In genomic region chr18:26228562-26229260, GRCh38 we compare ENCODE assay signal across 13 cellular contexts. TPM values are rescaled to one million over a fixed set of nuclear protein-coding genes. Genes with fewer than 3 reads are reported as not detected.
DNase-seq lines count a peak whose midpoint lies in the region; ATAC-seq and TF ChIP-seq lines count a peak whose summit lies in the region.
"Had no signal": no experiment of that assay in that cellular context is flagged by ENCODE, and none has a peak within 500 bp of the region (broad histone marks: within the 10 kb centered on the region; RNA-seq: fewer than 3 reads in every experiment).

No MANE protein-coding gene starts in this region.

- H3K4me1 ChIP-seq in ACC112 (ENCODE audit: control insufficient read depth, insufficient read depth, low read length, unreplicated experiment) = peaks cover 15% of the 10 kb centered on the region
- peaks cover 38% of the 10 kb centered on the region for H3K4me1 ChIP-seq in DND-41 (ENCODE audit: insufficient read depth, low read length)
- peaks cover 36% of the 10 kb centered on the region for H3K4me1 ChIP-seq in OCI-LY7 (ENCODE audit: insufficient read depth, low read length, poor library complexity, severe bottlenecking)

- H3K9me3 Mint-ChIP-seq in brain = peaks cover 0 to 11% (median 0%) of the 10 kb centered on the region in 5 experiments

- H3K4me3 ChIP-seq in ACC112 (ENCODE audit: low read depth, low read length) = peak overlapping the region; percentile 82; the same call in 1 of the 2 replicates
- H3K4me3 ChIP-seq in DND-41 (ENCODE audit: low read depth in 1 of 2, low read length in 2 of 2) = peak overlapping the region in 1 of 2 experiments; percentile 76; a peak in 1 of 4 replicates
- peak overlapping the region; percentile 80 for H3K4me3 ChIP-seq in OCI-LY7 (ENCODE audit: low read depth, low read length, poor library complexity, severe bottlenecking)
- peak overlapping the region in 4 of 59 donors; percentile 5 to 97 (median 92) for H3K4me3 ChIP-seq in dorsolateral prefrontal cortex
- H3K4me3 ChIP-seq: gastroesophageal sphincter, tibial nerve had no signal

- H3K4me2 ChIP-seq in DND-41 (ENCODE audit: insufficient read depth, low read length) (peak overlapping the region; percentile 86), OCI-LY7 (ENCODE audit: low read length) (peak overlapping the region; percentile 91)

- no peaks in the 10 kb centered on the region for H3K9me2 ChIP-seq in OCI-LY7 (ENCODE audit: insufficient read depth, low read length)

- intact Hi-C loops in OCI-LY7 (cut with micrococcal nuclease; ENCODE audit: unreplicated experiment) (no loop called here), dorsolateral prefrontal cortex (cut with DNase I) (loop anchor here (5.0 to 10.0 kb wide), 2 partner anchors 76 to 136 kb away; partner anchors contain the start of gene SS18 (in 1 of the 2))

- peak overlapping the region in 4 of 5 experiments; percentile 36 to 96 (median 92) for H3K4me3 Mint-ChIP-seq in brain

- CTCF ChIA-PET in OCI-LY7 (lab: Charles Lee; ENCODE audit: unreplicated experiment) = no interaction called here

- H4K20me1 ChIP-seq in DND-41 (ENCODE audit: insufficient read depth, low read length) (peaks cover 4% of the 10 kb centered on the region; the same call in 1 of the 2 replicates), OCI-LY7 (ENCODE audit: insufficient read depth, low read length) (peaks cover 21% of the 10 kb centered on the region; the same call in 1 of the 2 replicates)

- no peak overlapping the region for H3K27ac ChIP-seq in ACC112 (ENCODE audit: low read depth, low read length)
- H3K27ac ChIP-seq in DND-41 (ENCODE audit: low read length) = no peak overlapping the region
- peak overlapping the region; percentile 62 for H3K27ac ChIP-seq in OCI-LY7 (ENCODE audit: low read depth, low read length, poor library complexity, severe bottlenecking)
- H3K27ac ChIP-seq in dorsolateral prefrontal cortex = no peak overlapping the region
- H3K27ac ChIP-seq: tibial nerve had no signal

- BruUV-seq in OCI-LY7 (replicated peaks; lab: Mats Ljungman, UMichigan) = no TSS peak

- H3K79me2 ChIP-seq in ACC112 (ENCODE audit: control insufficient read depth, insufficient read depth, low read length, unreplicated experiment) (peaks cover 15% of the 10 kb centered on the region), DND-41 (ENCODE audit: insufficient read depth, low read length) (peaks cover 58% of the 10 kb centered on the region), OCI-LY7 (ENCODE audit: insufficient read depth, low read depth, low read length) (peaks cover 72% of the 10 kb centered on the region)

- DNase-seq in DND-41 (no peak), OCI-LY7 (ENCODE audit: low spot score) (peak; percentile 25), HT-29 (ENCODE audit: low spot score) (no peak), dorsolateral prefrontal cortex (no peak), SK-N-DZ (ENCODE audit: low spot score) (no peak), ACHN (no peak)
- DNase-seq: activated gamma-delta T cell, NCI-H1694, T1000 had no signal

- H3K27me3 Mint-ChIP-seq in brain = peaks cover 32% of the 10 kb centered on the region

- POLR2A ChIA-PET in OCI-LY7 (lab: Charles Lee) = no interaction called here

- H3K9ac ChIP-seq in DND-41 (ENCODE audit: low read depth, low read length) = peak overlapping the region; percentile 73; the same call in 1 of the 2 replicates

- H3K9me3 ChIP-seq in DND-41 (ENCODE audit: insufficient read depth, low read length, severe bottlenecking) (no peaks in the 10 kb centered on the region), OCI-LY7 (ENCODE audit: low read length) (peaks cover 5% of the 10 kb centered on the region; the same call in 1 of the 2 replicates)
- H3K9me3 ChIP-seq: gastroesophageal sphincter, tibial nerve had no signal

- H3K36me3 Mint-ChIP-seq in brain = peaks cover 4% of the 10 kb centered on the region

- in situ Hi-C loops in ACHN (cut with HindIII; ENCODE audit: low pct_ligation_motif_present, low pct_unique_long_range_greater_than_20kb, low sequenced_read_pairs) = no loop called here

- TF ChIP-seq CTCF in DND-41 (IDR thresholded peaks at IDR 0.05; ENCODE audit: borderline replicate concordance, extremely low read depth, low read length, poor library complexity, severe bottlenecking) (no peak), OCI-LY7 (conservative IDR thresholded peaks at IDR 0.05; ENCODE audit: low read length) (no peak), brain (conservative IDR thresholded peaks at IDR 0.05) (no peak), dorsolateral prefrontal cortex (IDR thresholded peaks at IDR 0.05 in 54 of 56, conservative IDR thresholded peaks at IDR 0.05 in 2 of 56; ENCODE audit: low read depth in 1 of 56, partially characterized antibody in 56 of 56) (no peak)

- H2AFZ ChIP-seq in ACC112 (ENCODE audit: low read length, unreplicated experiment) = no peak overlapping the region
- no peak overlapping the region for H2AFZ ChIP-seq in DND-41 (ENCODE audit: low read depth, low read length)
- H2AFZ ChIP-seq in OCI-LY7 (ENCODE audit: low read length) = no peak overlapping the region

- no peak for ATAC-seq in DND-41 (ENCODE audit: insufficient read depth, low read depth)
- ATAC-seq: gastroesophageal sphincter had no signal

- H3K36me3 ChIP-seq in ACC112 (ENCODE audit: insufficient read depth, low read length) (no peaks in the 10 kb centered on the region), DND-41 (ENCODE audit: insufficient read depth, low read length) (no peaks in the 10 kb centered on the region; the same call in 1 of the 2 replicates), OCI-LY7 (ENCODE audit: insufficient read depth, low read length) (peaks cover 38% of the 10 kb centered on the region)
- H3K36me3 ChIP-seq: gastroesophageal sphincter, tibial nerve had no signal

- H3K4me1 Mint-ChIP-seq in brain = peaks cover 27% of the 10 kb centered on the region

- H3K27me3 ChIP-seq in ACC112 (ENCODE audit: insufficient read depth, low read length) (no peaks in the 10 kb centered on the region), DND-41 (ENCODE audit: insufficient read depth, low read length, poor library complexity) (no peaks in the 10 kb centered on the region), dorsolateral prefrontal cortex (no peaks in the 10 kb centered on the region)
- H3K27me3 ChIP-seq: gastroesophageal sphincter, tibial nerve had no signal

- no peak overlapping the region for H3K27ac Mint-ChIP-seq in brain

RNA-seq across cellular contexts. Expression of gene TAF4B, which starts 2.5 kb away (rescaled TPM):
- 48.7 and 52.3 TPM in 2 replicates for total RNA-seq in OCI-LY7 (2014; rRNA removed; shearing (Covaris generic))
- total RNA-seq in OCI-LY7 (2022) (50.1 and 54.6 TPM in 2 replicates), dorsolateral prefrontal cortex (10 to 100 TPM in 67 of 120 experiments, 1 to 10 TPM in 53; 4.7 to 15.4 (median 10.2) TPM)
- polyA plus RNA-seq in brain (ENCODE audit: insufficient read depth, low read depth, low replicate concordance) = 0.12 TPM
- 7.8 and 9.4 TPM in 2 replicates for total RNA-seq in HT-29 (2014; rRNA removed; shearing (Covaris generic))
- polyA plus RNA-seq in SK-N-DZ (2014; cell fraction: cytosol; rRNA removed) = 12.7 and 15.4 TPM in 2 replicates
- polyA plus RNA-seq in SK-N-DZ (2014; cell fraction: nucleus; rRNA removed) = 12.8 and 13.1 TPM in 2 replicates
